ENCODE assay signal across 17 cellular contexts in genomic region chr3:80263260-80263659, GRCh38.
A peak's percentile ranks its signal among the peaks of the same experiment; 100 is the strongest.
DNase-seq lines count a peak whose midpoint lies in the region; ATAC-seq and TF ChIP-seq lines count a peak whose summit lies in the region.
"Had no signal": no experiment of that assay in that cellular context is flagged by ENCODE, and none has a peak within 500 bp of the region (broad histone marks: within the 10 kb centered on the region; RNA-seq: fewer than 3 reads in every experiment).

No MANE protein-coding gene starts in this region.

- H3K27ac ChIP-seq in HL-60 (replicated peaks), result peak overlapping the region; percentile 51
- no peak overlapping the region for H3K27ac ChIP-seq in CD8-positive, alpha-beta T cell (ENCODE audit: low read depth, low read length)

- TF ChIP-seq CTCF in HL-60 (IDR thresholded peaks at IDR 0.05; ENCODE audit: insufficient read depth, low read length), result no peak
- TF ChIP-seq CTCF in CD8-positive, alpha-beta T cell (IDR thresholded peaks at IDR 0.05), result no peak

- H3K27me3 Mint-ChIP-seq in CD8-positive, alpha-beta T cell (ENCODE audit: low read depth), result no peaks in the 10 kb centered on the region
- H3K27me3 Mint-ChIP-seq: CD4-positive, alpha-beta T cell had no signal

- no peak overlapping the region for H3K4me3 Mint-ChIP-seq in CD8-positive, alpha-beta T cell
- H3K4me3 Mint-ChIP-seq: CD4-positive, alpha-beta T cell had no signal

- no peak overlapping the region for H3K27ac Mint-ChIP-seq in CD8-positive, alpha-beta T cell
- H3K27ac Mint-ChIP-seq: CD4-positive, alpha-beta T cell had no signal

- no peaks in the 10 kb centered on the region for H3K4me1 Mint-ChIP-seq in CD8-positive, alpha-beta T cell (ENCODE audit: low read depth)

- no peak for ATAC-seq in GM18519 (IDR thresholded peaks at IDR 0.05; ENCODE audit: low FRiP score, unreplicated experiment)
- ATAC-seq in CD8-positive, alpha-beta T cell, result no peak
- ATAC-seq: SK-N-SH treated with all-trans-retinoic acid at 6 μM for 48 hours had no signal

- no peak overlapping the region for H3K9ac ChIP-seq in NT2/D1 (ENCODE audit: insufficient read length, low read depth)

- H3K27me3 ChIP-seq in HL-60 (ENCODE audit: insufficient read depth, poor library complexity, severe bottlenecking) (no peaks in the 10 kb centered on the region), NT2/D1 (ENCODE audit: insufficient read depth, insufficient read length) (no peaks in the 10 kb centered on the region)
- no peaks in the 10 kb centered on the region for H3K27me3 ChIP-seq in CD8-positive, alpha-beta T cell (ENCODE audit: insufficient read depth, low read length)
- H3K27me3 ChIP-seq: BE2C had no signal

- H3K4me3 ChIP-seq in HL-60 (replicated peaks; ENCODE audit: insufficient read depth, low read length) (no peak overlapping the region), NT2/D1 (ENCODE audit: insufficient read length, low read depth) (no peak overlapping the region)
- no peak overlapping the region for H3K4me3 ChIP-seq in CD8-positive, alpha-beta T cell (ENCODE audit: low read depth, low read length)

- DNase-seq in AML-193 (lab: John Stamatoyannopoulos, UW), result peak; percentile 50 to 54
- peak in 1 of 2 experiments; percentile 8 for DNase-seq in HL-60 (ENCODE audit: low read depth in 1 of 2, low spot score in 1 of 2)
- DNase-seq in NT2/D1 (ENCODE audit: low read depth, low spot score), result peak; percentile 39
- DNase-seq in astrocyte of the hippocampus (ENCODE audit: low read depth, low spot score), result peak; percentile 65
- no peak for DNase-seq in NCI-H526 treated with DMSO at 0.1 percent for 48 hours (lab: John Stamatoyannopoulos, UW)
- no peak for DNase-seq in CD8-positive, alpha-beta T cell
- DNase-seq in activated naive CD4-positive, alpha-beta T cell treated with Interleukin-2 at 50 U/mL for 16 hours, result no peak
- DNase-seq: BE2C; CD4-positive, alpha-beta T cell; HCEC 1CT; NCI-H1436; NCI-H2029; RPMI8226; SHP77 treated with DMSO at 0.1 percent for 48 hours; T-helper 1 cell had no signal

- H3K9me3 Mint-ChIP-seq in CD8-positive, alpha-beta T cell, result peaks cover 15% of the 10 kb centered on the region

- H3K9me3 ChIP-seq in NT2/D1 (ENCODE audit: insufficient read depth, low read length), result peaks cover 8% of the 10 kb centered on the region; the same call in 1 of the 2 replicates
- no peaks in the 10 kb centered on the region for H3K9me3 ChIP-seq in CD8-positive, alpha-beta T cell (ENCODE audit: low read length)
- H3K9me3 ChIP-seq: BE2C had no signal

- no peaks in the 10 kb centered on the region for H3K36me3 ChIP-seq in NT2/D1 (ENCODE audit: insufficient read depth, insufficient read length, low read length)
- no peaks in the 10 kb centered on the region for H3K36me3 ChIP-seq in CD8-positive, alpha-beta T cell (ENCODE audit: insufficient read depth, low read length)
- H3K36me3 ChIP-seq: BE2C had no signal

- H3K36me3 Mint-ChIP-seq in CD8-positive, alpha-beta T cell, result no peaks in the 10 kb centered on the region

- CTCF ChIA-PET in CD8-positive, alpha-beta T cell (lab: Charles Lee), result no interaction called here

- intact Hi-C loops in CD8-positive, alpha-beta T cell (cut with DNase I, micrococcal nuclease), result no loop called here

- H3K4me1 ChIP-seq in NT2/D1 (ENCODE audit: insufficient read depth, insufficient read length), result no peaks in the 10 kb centered on the region
- no peaks in the 10 kb centered on the region for H3K4me1 ChIP-seq in CD8-positive, alpha-beta T cell (ENCODE audit: insufficient read depth, low read length)

- POLR2A ChIA-PET in CD8-positive, alpha-beta T cell (lab: Charles Lee), result no interaction called here

Comparison
In these comparisons a context has a peak if more than half of its experiments do, and no peak if none do; other contexts are left out.
1. DNase-seq: peak in AML-193 (2 of 2), NT2/D1 (single experiment) and astrocyte of the hippocampus (single experiment); none in NCI-H526 treated with DMSO at 0.1 percent for 48 hours (single experiment), CD8-positive, alpha-beta T cell (0 of 7) and activated naive CD4-positive, alpha-beta T cell treated with Interleukin-2 at 50 U/mL for 16 hours (single experiment).